Comparison of ENCODE assay signal across 1 cellular context in genomic region chr19:23249911-23250649, GRCh38.
TF ChIP-seq lines count a peak whose summit lies in the region.

Gene ZNF724 (minus strand): TSS chr19:23250394. CDS start chr19:23250242, 152 bp downstream.

TF ChIP-seq in K562, 482 proteins besides CTCF, POLR2A, EP300 and RAD21 (continued from another document and continues in another):
- TF ChIP-seq ZNF133 (CRISPR knock-in tag; IDR thresholded peaks at IDR 0.05), result no peak
- no peak for TF ChIP-seq ZNF398 (CRISPR knock-in tag; IDR thresholded peaks at IDR 0.05)
- peak; percentile 57 for TF ChIP-seq RBFOX2 (IDR thresholded peaks at IDR 0.05; ENCODE audit: low read depth, low read length)
- peak; percentile 13; the same call in 1 of the 2 replicates for TF ChIP-seq TFAP4 (CRISPR knock-in tag; IDR thresholded peaks at IDR 0.05; ENCODE audit: borderline replicate concordance)
- no peak for TF ChIP-seq ZBTB7A (IDR thresholded peaks at IDR 0.05; ENCODE audit: borderline replicate concordance, control insufficient read depth, low read depth, low read length)
- TF ChIP-seq ZNF146 (CRISPR knock-in tag; IDR thresholded peaks at IDR 0.05; ENCODE audit: unreplicated experiment), result no peak
- TF ChIP-seq ARID4B (CRISPR knock-in tag; IDR thresholded peaks at IDR 0.05), result no peak
- no peak for TF ChIP-seq PREB (CRISPR knock-in tag; IDR thresholded peaks at IDR 0.05)
- peak; percentile 21 for TF ChIP-seq NFYB (IDR thresholded peaks at IDR 0.05; ENCODE audit: extremely low read depth, insufficient read length)
- TF ChIP-seq CBFB (CRISPR knock-in tag; IDR thresholded peaks at IDR 0.05), result no peak
- no peak for TF ChIP-seq ZBTB26 (CRISPR knock-in tag; IDR thresholded peaks at IDR 0.05)
- no peak for TF ChIP-seq CREB3 (tag; conservative IDR thresholded peaks at IDR 0.05; ENCODE audit: low read depth)
- no peak for TF ChIP-seq CHD7 (IDR thresholded peaks at IDR 0.05; ENCODE audit: low read depth, low read length)
- peak; percentile 15 for TF ChIP-seq RBM25 (IDR thresholded peaks at IDR 0.05; ENCODE audit: low read depth, low read length, severe bottlenecking)
- no peak for TF ChIP-seq TCF15 (CRISPR knock-in tag; IDR thresholded peaks at IDR 0.05)
- no peak for TF ChIP-seq CHD2 (IDR thresholded peaks at IDR 0.05; ENCODE audit: low read depth, low read length)
- TF ChIP-seq KLF10 (CRISPR knock-in tag; IDR thresholded peaks at IDR 0.05), result no peak
- peak; percentile 59 for TF ChIP-seq PBX2 (CRISPR knock-in tag; IDR thresholded peaks at IDR 0.05; ENCODE audit: low read depth)
- peak; percentile 94 for TF ChIP-seq PBX2 (tag; conservative IDR thresholded peaks at IDR 0.05; ENCODE audit: low read depth)
- no peak for TF ChIP-seq ZNF277 (CRISPR knock-in tag; IDR thresholded peaks at IDR 0.05; ENCODE audit: borderline replicate concordance)
